In genomic region chr6:37303891-37304503, GRCh38 we compare ENCODE assay signal across 8 cellular contexts. TPM values are rescaled to one million over a fixed set of nuclear protein-coding genes. Genes with fewer than 3 reads are reported as not detected.
DNase-seq lines count a peak whose midpoint lies in the region; ATAC-seq and TF ChIP-seq lines count a peak whose summit lies in the region.

No MANE protein-coding gene starts in this region.

- no peaks in the 10 kb centered on the region for H3K9me2 ChIP-seq in PC-3 (replicated peaks; ENCODE audit: low read length)

- H3K4me1 ChIP-seq in PC-3 (ENCODE audit: insufficient read depth, low read length) = peaks cover 4% of the 10 kb centered on the region; the same call in 1 of the 2 replicates
- H3K4me1 ChIP-seq in endodermal cell (ENCODE audit: control insufficient read depth, insufficient read depth, low read length) = peaks cover 4% of the 10 kb centered on the region

- CTCF ChIA-PET in PC-3 (lab: Charles Lee) = interaction anchor here (1.0 kb wide), 1 partner anchor 21 kb away, joined by 3 read pairs; no protein-coding TSS in a partner anchor

- peaks cover 9% of the 10 kb centered on the region; the same call in 1 of the 2 replicates for H3K36me3 ChIP-seq in PC-3 (ENCODE audit: low read depth, low read length)
- peaks cover 43% of the 10 kb centered on the region for H3K36me3 ChIP-seq in endodermal cell (ENCODE audit: control insufficient read depth, insufficient read depth, low read length)

- H3K9ac ChIP-seq in PC-3 (ENCODE audit: low read length) (no peak overlapping the region), endodermal cell (ENCODE audit: extremely low read depth, low read length, poor library complexity, severe bottlenecking) (no peak overlapping the region)

- no peak overlapping the region for H2AFZ ChIP-seq in PC-3 (ENCODE audit: low read length)

- no TSS peak for BruUV-seq in PC-3 (replicated peaks; lab: Mats Ljungman, UMichigan)

- H3K27me3 ChIP-seq in PC-3 (ENCODE audit: low read length) (no peaks in the 10 kb centered on the region), endodermal cell (ENCODE audit: control insufficient read depth, insufficient read depth, low read length, poor library complexity, severe bottlenecking) (no peaks in the 10 kb centered on the region)

- no peaks in the 10 kb centered on the region for H3K9me3 Mint-ChIP-seq in endodermal cell
- H3K9me3 Mint-ChIP-seq in neural crest cell = no peaks in the 10 kb centered on the region

- H3K27ac ChIP-seq in PC-3 (ENCODE audit: low read length) = no peak overlapping the region
- no peak overlapping the region for H3K27ac ChIP-seq in endodermal cell (ENCODE audit: low read depth, low read length)

- POLR2A ChIA-PET in PC-3 (lab: Charles Lee; ENCODE audit: unreplicated experiment) = no interaction called here

- H3K4me2 ChIP-seq in PC-3 (ENCODE audit: low read length) = no peak overlapping the region

- DNase-seq in AG09309 (ENCODE audit: low read depth) = no peak
- DNase-seq in PC-3 = peak; percentile 64
- DNase-seq in endodermal cell = no peak
- DNase-seq in neural crest cell (ENCODE audit: low read depth, low spot score) = peak; percentile 20
- DNase-seq in H4 (ENCODE audit: low spot score) = no peak
- DNase-seq in T1000 (lab: John Stamatoyannopoulos, UW) = no peak

- H3K27ac Mint-ChIP-seq in endodermal cell (no peak overlapping the region), neural crest cell (ENCODE audit: unreplicated experiment) (no peak overlapping the region)

- H3K79me2 ChIP-seq in PC-3 (ENCODE audit: low read length) = no peaks in the 10 kb centered on the region

- H3K4me1 Mint-ChIP-seq in endodermal cell = peaks cover 10% of the 10 kb centered on the region
- peaks cover 8% of the 10 kb centered on the region for H3K4me1 Mint-ChIP-seq in neural crest cell

- intact Hi-C loops in PC-3 (cut with micrococcal nuclease) = no loop called here

- H3K36me3 Mint-ChIP-seq in endodermal cell (ENCODE audit: low read depth) (peaks cover 20% of the 10 kb centered on the region), neural crest cell (ENCODE audit: low read depth) (no peaks in the 10 kb centered on the region)

- no peaks in the 10 kb centered on the region for H4K20me1 ChIP-seq in PC-3 (ENCODE audit: low read length)

- no peaks in the 10 kb centered on the region for H3F3A ChIP-seq in PC-3 (ENCODE audit: low read length, unreplicated experiment)

- H3K4me3 ChIP-seq in AG09309 (ENCODE audit: control insufficient read depth, low read depth, low read length) (no peak overlapping the region), PC-3 (ENCODE audit: low read length) (no peak overlapping the region), endodermal cell (ENCODE audit: low read length) (no peak overlapping the region)

- no peaks in the 10 kb centered on the region for H3K27me3 Mint-ChIP-seq in endodermal cell (ENCODE audit: insufficient read depth)
- no peaks in the 10 kb centered on the region for H3K27me3 Mint-ChIP-seq in neural crest cell (ENCODE audit: low read depth)

- ATAC-seq in PC-3 (peak; percentile 89), GM18858 (IDR thresholded peaks at IDR 0.05; ENCODE audit: unreplicated experiment) (no peak)

- H3K9me3 ChIP-seq in PC-3 (ENCODE audit: low read length) (no peaks in the 10 kb centered on the region), endodermal cell (ENCODE audit: control insufficient read depth, low read length) (no peaks in the 10 kb centered on the region)

- peak; percentile 68 for TF ChIP-seq CTCF in AG09309 (IDR thresholded peaks at IDR 0.05; ENCODE audit: control insufficient read depth, insufficient read depth, low read depth, low read length, missing control alignments)
- peak; percentile 71 for TF ChIP-seq CTCF in GM12873 (IDR thresholded peaks at IDR 0.05; ENCODE audit: insufficient read depth, low read depth, low read length, missing control alignments)
- peak; percentile 84 for TF ChIP-seq CTCF in PC-3 (conservative IDR thresholded peaks at IDR 0.05; ENCODE audit: low read depth, low read length)
- TF ChIP-seq CTCF in endodermal cell (conservative IDR thresholded peaks at IDR 0.05) = peak; percentile 77
- peak; percentile 72 for TF ChIP-seq CTCF in neural crest cell (conservative IDR thresholded peaks at IDR 0.05)

- H3K4me3 Mint-ChIP-seq in endodermal cell = no peak overlapping the region
- no peak overlapping the region for H3K4me3 Mint-ChIP-seq in neural crest cell

- WGBS in endodermal cell (ENCODE audit: insufficient coverage in 1 of 2, insufficient read length in 1 of 2), 2 experiments = 33 to 61% methylated on average over 1 to 3 of the region's 3 CpGs

RNA-seq across cellular contexts. Expression of gene TMEM217, which starts 46.1 kb away (rescaled TPM):
- total RNA-seq in PC-3 (2014; rRNA removed) = 2.2 and 2.4 TPM in 2 replicates
- 1 to 10 TPM in 1 of 2 donors, under 1 TPM in 1; 0.95 to 1.6 TPM for total RNA-seq in endodermal cell
- 0.43 TPM for polyA plus RNA-seq in endodermal cell (2013, experiment 1 of 2)
- 0.41 TPM for polyA plus RNA-seq in endodermal cell (2013, experiment 2 of 2)
- total RNA-seq in neural crest cell = 0.82 and 0.86 TPM in 2 replicates
- 1.1 and 1.6 TPM in 2 replicates for total RNA-seq in H4 (2014; rRNA removed; shearing (Covaris generic))

RNA-seq across cellular contexts. Expression of gene TBC1D22B, which starts 46.4 kb away (rescaled TPM):
- total RNA-seq in PC-3 (2014; rRNA removed) = 9.1 and 9.6 TPM in 2 replicates
- total RNA-seq in endodermal cell = 10 to 100 TPM; 13.8 to 20.1 TPM
- 13.9 TPM for polyA plus RNA-seq in endodermal cell (2013, experiment 1 of 2)
- 13.1 TPM for polyA plus RNA-seq in endodermal cell (2013, experiment 2 of 2)
- 11.1 and 11.4 TPM in 2 replicates for total RNA-seq in neural crest cell
- 5.1 and 6.8 TPM in 2 replicates for total RNA-seq in H4 (2014; rRNA removed; shearing (Covaris generic))

RNA-seq across cellular contexts. Expression of gene RNF8, which starts 49.8 kb away (rescaled TPM):
- 20.2 and 28.1 TPM in 2 replicates for total RNA-seq in PC-3 (2014; rRNA removed)
- 10 to 100 TPM; 38.2 to 51.1 TPM for total RNA-seq in endodermal cell
- polyA plus RNA-seq in endodermal cell (2013, experiment 1 of 2) = 32.6 TPM
- polyA plus RNA-seq in endodermal cell (2013, experiment 2 of 2) = 36.8 TPM
- total RNA-seq in neural crest cell = 31.6 and 33.3 TPM in 2 replicates
- total RNA-seq in H4 (2014; rRNA removed; shearing (Covaris generic)) = 31.3 and 37.8 TPM in 2 replicates

Comparison
In these comparisons a context has a peak if more than half of its experiments do, and no peak if none do; other contexts are left out.
1. DNase-seq: peak in PC-3 (single experiment) and neural crest cell (single experiment); none in AG09309 (single experiment), endodermal cell (single experiment), H4 (single experiment) and T1000 (single experiment).
2. Peak in every context shown above with its lines, with median percentiles within 50 percentile points of each other: CTCF ChIP-seq.